ENCODE assay signal across 13 cellular contexts in genomic region chr17:40192961-40193360, GRCh38.
"Had no signal": no experiment of that assay in that cellular context is flagged by ENCODE, and none has a peak within 500 bp of the region (broad histone marks: within the 10 kb centered on the region; RNA-seq: fewer than 3 reads in every experiment).

No MANE protein-coding gene starts in this region.

- FAIRE-seq: islet of Langerhans had no signal

- DNase-seq: activated CD4-positive, alpha-beta memory T cell treated with anti-CD3 and anti-CD28 coated beads for 36 hours; activated CD4-positive, alpha-beta T cell treated with anti-CD3 and anti-CD28 coated beads for 1 hour; activated effector memory CD4-positive, alpha-beta T cell treated with anti-CD3 and anti-CD28 coated beads, Interleukin-2, amount 50 U/mL, for 16 hours; activated naive CD8-positive, alpha-beta T cell treated with anti-CD3 and anti-CD28 coated beads for 36 hours; activated T-cell treated with anti-CD3 and anti-CD28 coated beads, Interleukin-2, amount 50 U/mL, for 24 hours; brain microvascular endothelial cell; gastrocnemius medialis; heart right ventricle; stimulated activated CD4-positive, alpha-beta T cell treated with anti-CD3 and anti-CD28 coated beads, Interleukin-1b, Interleukin-23, amount 100 ng/mL, for 48 hours had no signal

- H3K27ac ChIP-seq: brain microvascular endothelial cell, epithelial cell of prostate, gastrocnemius medialis, heart right ventricle, neutrophil had no signal

- ATAC-seq: gastrocnemius medialis, heart right ventricle had no signal

- H3K4me3 ChIP-seq: gastrocnemius medialis, heart right ventricle, lung had no signal

- H3K27ac Mint-ChIP-seq: activated CD4-positive, alpha-beta memory T cell treated with anti-CD3 and anti-CD28 coated beads for 36 hours; activated naive CD8-positive, alpha-beta T cell treated with anti-CD3 and anti-CD28 coated beads for 36 hours; activated T-cell treated with anti-CD3 and anti-CD28 coated beads, Interleukin-2, amount 50 U/mL, for 24 hours had no signal

- H3K36me3 Mint-ChIP-seq: activated naive CD8-positive, alpha-beta T cell treated with anti-CD3 and anti-CD28 coated beads for 36 hours had no signal

- H3K27me3 ChIP-seq: brain microvascular endothelial cell, gastrocnemius medialis had no signal

- H3K9me3 ChIP-seq: gastrocnemius medialis, heart right ventricle, neutrophil had no signal

- H3K36me3 ChIP-seq: gastrocnemius medialis had no signal

- H3K27me3 Mint-ChIP-seq: activated CD4-positive, alpha-beta memory T cell treated with anti-CD3 and anti-CD28 coated beads for 36 hours had no signal

- H3K9me3 Mint-ChIP-seq: activated CD4-positive, alpha-beta memory T cell treated with anti-CD3 and anti-CD28 coated beads for 36 hours; activated T-cell treated with anti-CD3 and anti-CD28 coated beads, Interleukin-2, amount 50 U/mL, for 24 hours had no signal

- H3K4me3 Mint-ChIP-seq: activated CD4-positive, alpha-beta memory T cell treated with anti-CD3 and anti-CD28 coated beads for 36 hours; activated naive CD8-positive, alpha-beta T cell treated with anti-CD3 and anti-CD28 coated beads for 36 hours; activated T-cell treated with anti-CD3 and anti-CD28 coated beads, Interleukin-2, amount 50 U/mL, for 24 hours had no signal
